12 cellular contexts compared by ENCODE assay signal in genomic region chr7:97006951-97007861, GRCh38. TPM values are rescaled to one million over a fixed set of nuclear protein-coding genes. Genes with fewer than 3 reads are reported as not detected.
DNase-seq lines count a peak whose midpoint lies in the region; ATAC-seq and TF ChIP-seq lines count a peak whose summit lies in the region.
"Had no signal": no experiment of that assay in that cellular context is flagged by ENCODE, and none has a peak within 500 bp of the region (broad histone marks: within the 10 kb centered on the region; RNA-seq: fewer than 3 reads in every experiment).

No MANE protein-coding gene starts in this region.

- H3K9me3 Mint-ChIP-seq in CD4-positive, CD25-positive, alpha-beta regulatory T cell = peaks cover 0 to 9% (median 1%) of the 10 kb centered on the region in 7 donors
- peaks cover 7% of the 10 kb centered on the region for H3K9me3 Mint-ChIP-seq in natural killer cell treated with Interleukin-12 subunit alpha and Interleukin-12 subunit beta and Interleukin-15 and Interleukin-18, amount 100 ng/mL, for 72 hours

- H3K9me3 ChIP-seq in CD4-positive, CD25-positive, alpha-beta regulatory T cell (ENCODE audit: control insufficient read depth in 2 of 2, low read length in 2 of 2) = peaks cover 0 to 5% of the 10 kb centered on the region in 2 experiments
- H3K9me3 ChIP-seq in body of pancreas = no peaks in the 10 kb centered on the region

- H3K4me3 ChIP-seq in CD4-positive, CD25-positive, alpha-beta regulatory T cell (ENCODE audit: low read depth, low read length) = no peak overlapping the region
- H3K4me3 ChIP-seq in H7 (ENCODE audit: insufficient read depth, low read depth, low read length) = peak overlapping the region; percentile 38
- H3K4me3 ChIP-seq in body of pancreas = no peak overlapping the region

- H3K4me1 ChIP-seq in CD4-positive, CD25-positive, alpha-beta regulatory T cell (ENCODE audit: control insufficient read depth, insufficient read depth, low read length, poor library complexity, severe bottlenecking) = peaks cover 26% of the 10 kb centered on the region
- H3K4me1 ChIP-seq in body of pancreas = peaks cover 17% of the 10 kb centered on the region

- no peak for ATAC-seq in CD4-positive, CD25-positive, alpha-beta regulatory T cell (ENCODE audit: low read depth in 2 of 2)
- peak; percentile 11 for ATAC-seq in body of pancreas
- no peak for ATAC-seq in natural killer cell treated with Interleukin-12 subunit alpha and Interleukin-12 subunit beta and Interleukin-15 and Interleukin-18, amount 100 ng/mL, for 72 hours
- no peak for ATAC-seq in GM18517 (IDR thresholded peaks at IDR 0.05; ENCODE audit: unreplicated experiment)
- no peak for ATAC-seq in HG02852 (IDR thresholded peaks at IDR 0.05; ENCODE audit: unreplicated experiment)

- TF ChIP-seq POLR2A in body of pancreas (IDR thresholded peaks at IDR 0.05) = no peak

- H3K4me3 Mint-ChIP-seq in CD4-positive, CD25-positive, alpha-beta regulatory T cell = peak overlapping the region in 3 of 4 donors; percentile 47 to 78 (median 77)
- peak overlapping the region; percentile 53 for H3K4me3 Mint-ChIP-seq in natural killer cell treated with Interleukin-12 subunit alpha and Interleukin-12 subunit beta and Interleukin-15 and Interleukin-18, amount 100 ng/mL, for 72 hours

- peaks cover 56% of the 10 kb centered on the region for H3K27me3 ChIP-seq in CD4-positive, CD25-positive, alpha-beta regulatory T cell (ENCODE audit: control insufficient read depth, insufficient read depth, low read length)
- peaks cover 92% of the 10 kb centered on the region for H3K27me3 ChIP-seq in H7 (ENCODE audit: control insufficient read depth, insufficient read depth, low read length)
- peaks cover 11 to 50% of the 10 kb centered on the region in 2 donors for H3K27me3 ChIP-seq in body of pancreas

- peaks cover 95% of the 10 kb centered on the region for H3K27me3 Mint-ChIP-seq in CD4-positive, CD25-positive, alpha-beta regulatory T cell
- H3K27me3 Mint-ChIP-seq in natural killer cell treated with Interleukin-12 subunit alpha and Interleukin-12 subunit beta and Interleukin-15 and Interleukin-18, amount 100 ng/mL, for 72 hours = peaks cover 54 to 65% of the 10 kb centered on the region in 2 donors

- no peaks in the 10 kb centered on the region for H3K36me3 Mint-ChIP-seq in CD4-positive, CD25-positive, alpha-beta regulatory T cell
- peaks cover 13% of the 10 kb centered on the region for H3K36me3 Mint-ChIP-seq in natural killer cell treated with Interleukin-12 subunit alpha and Interleukin-12 subunit beta and Interleukin-15 and Interleukin-18, amount 100 ng/mL, for 72 hours

- peaks cover 0 to 33% (median 6%) of the 10 kb centered on the region in 4 donors for H3K4me1 Mint-ChIP-seq in CD4-positive, CD25-positive, alpha-beta regulatory T cell
- peaks cover 0 to 10% of the 10 kb centered on the region in 2 donors for H3K4me1 Mint-ChIP-seq in natural killer cell treated with Interleukin-12 subunit alpha and Interleukin-12 subunit beta and Interleukin-15 and Interleukin-18, amount 100 ng/mL, for 72 hours (ENCODE audit: low read depth in 2 of 2)

- H3K36me3 ChIP-seq in CD4-positive, CD25-positive, alpha-beta regulatory T cell (ENCODE audit: control insufficient read depth, insufficient read depth, low read length) = no peaks in the 10 kb centered on the region
- no peaks in the 10 kb centered on the region for H3K36me3 ChIP-seq in H7 (replicated peaks; ENCODE audit: control insufficient read depth, insufficient read depth, low read length)
- no peaks in the 10 kb centered on the region for H3K36me3 ChIP-seq in body of pancreas (replicated peaks in 1 of 2; ENCODE audit: insufficient read depth in 1 of 2, low read depth in 2 of 2)

- WGBS in body of pancreas, 2 donors = 19 to 30% methylated on average over 20 to 41 of the region's 41 CpGs

- no peak for TF ChIP-seq CTCF in body of pancreas (IDR thresholded peaks at IDR 0.05)

- no peak overlapping the region for H3K27ac Mint-ChIP-seq in CD4-positive, CD25-positive, alpha-beta regulatory T cell
- H3K27ac Mint-ChIP-seq in natural killer cell treated with Interleukin-12 subunit alpha and Interleukin-12 subunit beta and Interleukin-15 and Interleukin-18, amount 100 ng/mL, for 72 hours = no peak overlapping the region

- no peak for DNase-seq in CD4-positive, CD25-positive, alpha-beta regulatory T cell
- DNase-seq in H7 = peak; percentile 77
- DNase-seq in body of pancreas = no peak
- DNase-seq in natural killer cell treated with Interleukin-12 subunit alpha and Interleukin-12 subunit beta and Interleukin-15 and Interleukin-18, amount 100 ng/mL, for 72 hours (ENCODE audit: low spot score) = no peak
- no peak for DNase-seq in A172 (ENCODE audit: low spot score)
- DNase-seq in cerebellar nuclear complex (lab: John Stamatoyannopoulos, UW) = no peak
- DNase-seq: activated naive CD4-positive, alpha-beta T cell treated with anti-CD3 and anti-CD28 coated beads, Interleukin-2, amount 50 U/mL, for 16 hours; DND-41 had no signal

- intact Hi-C loops in body of pancreas (cut with DNase I) = no loop called here

- H3K27ac ChIP-seq in CD4-positive, CD25-positive, alpha-beta regulatory T cell (ENCODE audit: insufficient read depth, low read length, poor library complexity, severe bottlenecking) = no peak overlapping the region
- H3K27ac ChIP-seq in body of pancreas = no peak overlapping the region
- H3K27ac ChIP-seq: epithelial cell of prostate had no signal

RNA-seq across cellular contexts. Expression of gene DLX6, which starts 1.9 kb away (rescaled TPM):
- not detected for total RNA-seq in CD4-positive, CD25-positive, alpha-beta regulatory T cell
- polyA plus RNA-seq in CD4-positive, CD25-positive, alpha-beta regulatory T cell = not detected
- not detected in 2 replicates for total RNA-seq in H7 (2014; rRNA removed; shearing (Covaris generic))
- total RNA-seq in body of pancreas = not detected
- not detected for total RNA-seq in natural killer cell treated with Interleukin-12 subunit alpha and Interleukin-12 subunit beta and Interleukin-15 and Interleukin-18, amount 100 ng/mL, for 72 hours
- not detected in 2 replicates for total RNA-seq in A172 (2014; rRNA removed; shearing (Covaris generic))
- total RNA-seq: left lobe of liver had no signal

RNA-seq across cellular contexts. Expression of gene DLX5, which starts 17.4 kb away (rescaled TPM):
- total RNA-seq in CD4-positive, CD25-positive, alpha-beta regulatory T cell = not detected
- polyA plus RNA-seq in CD4-positive, CD25-positive, alpha-beta regulatory T cell = not detected
- not detected in 2 replicates for total RNA-seq in H7 (2014; rRNA removed; shearing (Covaris generic))
- total RNA-seq in body of pancreas = not detected
- not detected for total RNA-seq in natural killer cell treated with Interleukin-12 subunit alpha and Interleukin-12 subunit beta and Interleukin-15 and Interleukin-18, amount 100 ng/mL, for 72 hours
- total RNA-seq in A172 (2014; rRNA removed; shearing (Covaris generic)) = not detected in 2 replicates
- total RNA-seq: left lobe of liver had no signal
